17 cellular contexts compared by ENCODE assay signal in genomic region chr20:53409177-53409576, GRCh38.
"Had no signal": no experiment of that assay in that cellular context is flagged by ENCODE, and none has a peak within 500 bp of the region (broad histone marks: within the 10 kb centered on the region; RNA-seq: fewer than 3 reads in every experiment).

No MANE protein-coding gene starts in this region.

- H3K36me3 ChIP-seq: pancreas, tibial nerve had no signal

- H3K4me3 ChIP-seq: mucosa of descending colon, pancreas, tibial nerve had no signal

- DNase-seq: activated CD4-positive, alpha-beta T cell treated with anti-CD3 and anti-CD28 coated beads, Interleukin-2, amount 50 U/mL, for 4 hours; activated gamma-delta T cell; activated T-cell treated with anti-CD3 and anti-CD28 coated beads, Interleukin-2, amount 50 U/mL, for 72 hours; amniotic stem cell; effector CD4-positive, alpha-beta T cell; foreskin keratinocyte; kidney; mammary epithelial cell; mucosa of descending colon; naive B cell; pancreas; stimulated activated CD4-positive, alpha-beta T cell treated with anti-CD3 and anti-CD28 coated beads, Interleukin-12 subunit alpha, Interleukin-12 subunit beta, amount 100 ng/mL, for 4 hours; stimulated activated CD4-positive, alpha-beta T cell treated with anti-CD3 and anti-CD28 coated beads, Interleukin-2, amount 100 ng/mL, for 24 hours; stimulated activated naive CD8-positive, alpha-beta T cell treated with anti-CD3 and anti-CD28 coated beads, Interleukin-15, Interleukin-2, amounts not matched to agents 100 U/mL and 50 U/mL, for 24 hours had no signal

- ATAC-seq: activated T-cell treated with anti-CD3 and anti-CD28 coated beads, Interleukin-2, amount 50 U/mL, for 72 hours; esophagus mucosa; foreskin keratinocyte; left lobe of liver; pancreas; stimulated activated naive CD8-positive, alpha-beta T cell treated with anti-CD3 and anti-CD28 coated beads, Interleukin-15, Interleukin-2, amounts not matched to agents 100 U/mL and 50 U/mL, for 24 hours had no signal

- H3K27ac ChIP-seq: foreskin keratinocyte, pancreas, tibial nerve had no signal

- H3K4me1 ChIP-seq: foreskin keratinocyte, tibial nerve had no signal

- H3K9me3 ChIP-seq: mucosa of descending colon, pancreas, tibial nerve had no signal

- H3K27me3 ChIP-seq: foreskin keratinocyte, pancreas, tibial nerve had no signal
